8 cellular contexts compared by ENCODE assay signal in the genomic region with DNA sequence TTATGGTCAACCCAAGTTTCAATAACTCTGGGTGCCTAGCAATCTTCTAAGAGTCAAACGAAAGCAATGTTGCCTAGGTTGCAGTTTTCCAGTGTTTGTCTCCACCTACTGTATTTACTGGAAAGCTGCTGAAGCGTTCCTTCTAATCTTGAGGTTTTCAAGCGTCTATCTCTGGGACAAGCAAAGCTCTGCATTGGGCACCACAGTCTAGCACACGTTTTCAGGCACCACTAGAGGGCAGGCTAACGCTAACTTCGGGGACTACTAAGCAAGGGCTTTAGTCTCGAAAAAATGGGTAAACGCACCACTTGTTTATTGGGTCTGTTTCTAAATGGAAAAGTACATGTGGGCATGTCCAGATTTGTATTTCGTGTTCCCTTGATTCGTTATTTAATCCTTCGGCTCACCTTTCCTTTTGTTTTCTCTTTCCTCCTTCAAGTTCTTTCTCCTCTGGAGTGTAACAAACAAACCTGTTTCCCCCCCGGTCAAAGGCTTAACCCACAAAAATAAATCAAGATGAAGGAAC.
DNase-seq lines count a peak whose midpoint lies in the region; ATAC-seq and TF ChIP-seq lines count a peak whose summit lies in the region.
"Not testable (repeated sequence)": the region's sequence is repeated elsewhere in the genome, so short reads cannot be mapped to it uniquely, and the experiment has no call there.

No MANE protein-coding gene starts in this region.

- not testable (repeated sequence) for H2AK5ac ChIP-seq in trophoblast cell (ENCODE audit: low read length)

- not testable (repeated sequence) for H2BK12ac ChIP-seq in trophoblast cell (ENCODE audit: low read length)

- not testable (repeated sequence) for H3K9ac ChIP-seq in SK-N-MC (ENCODE audit: insufficient read length); trophoblast cell (ENCODE audit: low read length)

- H4K91ac ChIP-seq in trophoblast cell (ENCODE audit: low read depth, low read length) = not testable (repeated sequence)

- H3K4me2 ChIP-seq in trophoblast cell (ENCODE audit: low read length) = not testable (repeated sequence)

- not testable (repeated sequence) for TF ChIP-seq POLR2A in testis (IDR thresholded peaks at IDR 0.05)

- not testable (repeated sequence) for H2BK5ac ChIP-seq in trophoblast cell (ENCODE audit: low read depth, low read length, poor library complexity)

- ATAC-seq in GM21825 (IDR thresholded peaks at IDR 0.05; ENCODE audit: unreplicated experiment) (peak; percentile 76), HG03457 (IDR thresholded peaks at IDR 0.05; ENCODE audit: unreplicated experiment) (peak; percentile 71), foreskin keratinocyte (peak; percentile 55)

- not testable (repeated sequence) for H3K27ac ChIP-seq in SK-N-MC; foreskin keratinocyte; trophoblast cell (ENCODE audit: low read depth, low read length); testis

- not testable (repeated sequence) for H3K4me1 ChIP-seq in foreskin keratinocyte; trophoblast cell (ENCODE audit: control insufficient read depth in 1 of 2, insufficient read depth in 2 of 2, low read length in 2 of 2); testis

- H3K36me3 ChIP-seq in SK-N-MC (ENCODE audit: insufficient read depth, low read length); trophoblast cell (ENCODE audit: control insufficient read depth in 1 of 2, insufficient read depth in 2 of 2, low read length in 2 of 2); testis (ENCODE audit: low read depth, missing control alignments): not testable (repeated sequence)

- H3K18ac ChIP-seq in trophoblast cell (ENCODE audit: low read length) = not testable (repeated sequence)

- not testable (repeated sequence) for H4K12ac ChIP-seq in trophoblast cell (ENCODE audit: low read depth, low read length)

- not testable (repeated sequence) for DNase-seq in GM12864 (ENCODE audit: low read depth); SK-N-MC (ENCODE audit: low read depth, low spot score); foreskin keratinocyte
- DNase-seq in activated T-cell treated with anti-CD3 and anti-CD28 coated beads for 48 hours (ENCODE audit: low read depth) = peak; percentile 37
- peak; percentile 19 to 61 for DNase-seq in trophoblast cell
- peak; percentile 54 for DNase-seq in testis

- not testable (repeated sequence) for H4K8ac ChIP-seq in trophoblast cell (ENCODE audit: low read depth, low read length)

- H3K4me3 ChIP-seq in GM12864 (ENCODE audit: low read depth, low read length); trophoblast cell (ENCODE audit: low read depth, low read length); testis: not testable (repeated sequence)
- peak overlapping the region; percentile 56 for H3K4me3 ChIP-seq in SK-N-MC

- not testable (repeated sequence) for H2BK120ac ChIP-seq in trophoblast cell (ENCODE audit: insufficient read depth, low read length, poor library complexity)

- H3K14ac ChIP-seq in trophoblast cell (ENCODE audit: low read length) = not testable (repeated sequence)

- H3K79me1 ChIP-seq in trophoblast cell (ENCODE audit: low read length) = not testable (repeated sequence)

- WGBS in trophoblast cell (ENCODE audit: extremely low coverage, insufficient coverage, insufficient read length) = no CpG with 5 or more reads among the region's 12 CpGs
- 31 to 34% methylated on average over 12 of the region's 12 CpGs for WGBS in testis, 2 donors

- H3K27me3 ChIP-seq in foreskin keratinocyte; trophoblast cell (ENCODE audit: insufficient read depth, low read length); testis: not testable (repeated sequence)

- not testable (repeated sequence) for H3K23ac ChIP-seq in trophoblast cell (ENCODE audit: low read length)

- not testable (repeated sequence) for H2AFZ ChIP-seq in trophoblast cell (ENCODE audit: insufficient read depth, low read length, poor library complexity)

- H3K9me3 ChIP-seq in SK-N-MC (ENCODE audit: low read depth, low read length); trophoblast cell (ENCODE audit: insufficient read depth, low read depth, low read length); testis: not testable (repeated sequence)

- TF ChIP-seq CTCF in GM12864 (IDR thresholded peaks at IDR 0.05; ENCODE audit: low read depth, low read length, missing control alignments) (peak; percentile 40), testis (IDR thresholded peaks at IDR 0.05) (peak in 1 of 3 experiments; percentile 23)
- TF ChIP-seq CTCF in foreskin keratinocyte (conservative IDR thresholded peaks at IDR 0.05) = not testable (repeated sequence)

- H3K79me2 ChIP-seq in trophoblast cell (ENCODE audit: control insufficient read depth, insufficient read depth, low read length, poor library complexity) = not testable (repeated sequence)

- H3K4ac ChIP-seq in trophoblast cell (ENCODE audit: low read depth, low read length) = not testable (repeated sequence)

- intact Hi-C loops in testis (cut with DNase I; ENCODE audit: low total_unique reads) = not testable (repeated sequence)
